In the genomic region with DNA sequence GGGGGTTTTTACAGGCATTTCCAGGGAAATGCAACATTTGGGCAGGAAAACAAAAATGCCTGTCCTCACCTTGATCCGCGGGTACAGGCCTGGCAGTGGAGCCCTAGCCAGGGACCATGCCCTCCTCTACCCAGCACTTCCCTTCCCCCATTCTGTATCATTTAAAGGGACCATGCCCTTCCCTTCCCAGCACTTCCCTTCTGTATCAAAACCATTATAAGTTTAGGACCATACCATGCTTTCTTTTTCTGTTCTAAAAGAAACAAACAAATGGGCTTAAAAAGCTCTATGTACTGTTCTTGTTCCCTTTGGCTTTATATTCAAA, we compare ENCODE assay signal across 14 cellular contexts.
A peak's percentile ranks its signal among the peaks of the same experiment; 100 is the strongest.
DNase-seq lines count a peak whose midpoint lies in the region; ATAC-seq and TF ChIP-seq lines count a peak whose summit lies in the region.
"Had no signal": no experiment of that assay in that cellular context is flagged by ENCODE, and none has a peak within 500 bp of the region (broad histone marks: within the 10 kb centered on the region; RNA-seq: fewer than 3 reads in every experiment).

No MANE protein-coding gene starts in this region.

- H3F3A ChIP-seq in SU-DHL-6 (ENCODE audit: insufficient read depth) (no peaks in the 10 kb centered on the region), neural progenitor cell (ENCODE audit: low read depth) (peaks cover 13% of the 10 kb centered on the region)

- no peaks in the 10 kb centered on the region for H4K20me1 ChIP-seq in SU-DHL-6 (ENCODE audit: low read depth, low read length)
- no peaks in the 10 kb centered on the region for H4K20me1 ChIP-seq in neural progenitor cell (ENCODE audit: low read depth)

- H3K27me3 Mint-ChIP-seq in CD14-positive monocyte (ENCODE audit: low read depth in 3 of 3) (peaks cover 0 to 2% (median 1%) of the 10 kb centered on the region in 3 donors), neural progenitor cell (ENCODE audit: insufficient read depth, low read depth) (peaks cover 2% of the 10 kb centered on the region)
- no peaks in the 10 kb centered on the region for H3K27me3 Mint-ChIP-seq in stimulated activated memory B cell treated with anti-CD40 and anti-IgM and Interleukin-4, amounts not matched to agents 10 μg/mL and 1 μg/mL and 100 μg/mL, for 72 hours
- H3K27me3 Mint-ChIP-seq: B cell; CD8-positive, alpha-beta memory T cell had no signal

- TF ChIP-seq CTCF in CD14-positive monocyte (IDR thresholded peaks at IDR 0.05) (no peak), SU-DHL-6 (IDR thresholded peaks at IDR 0.05; ENCODE audit: insufficient read depth, low read length, poor library complexity, severe bottlenecking) (no peak), neural progenitor cell (IDR thresholded peaks at IDR 0.05) (no peak)

- no peak for DNase-seq in CD14-positive monocyte (ENCODE audit: low spot score)
- no peak for DNase-seq in neural progenitor cell (ENCODE audit: low spot score)
- no peak for DNase-seq in activated effector memory CD4-positive, alpha-beta T cell treated with anti-CD3 and anti-CD28 coated beads, Interleukin-2, amount 50 U/mL, for 16 hours
- DNase-seq in OCI-M1 (lab: John Stamatoyannopoulos, UW): no peak
- DNase-seq: Caco-2; CD8-positive, alpha-beta memory T cell; DND-41; GDM1 had no signal

- H3K4me2 ChIP-seq in SU-DHL-6 (ENCODE audit: low read depth, low read length, poor library complexity, severe bottlenecking) (peak overlapping the region; percentile 32), neural progenitor cell (no peak overlapping the region)

- peaks cover 0 to 3% of the 10 kb centered on the region in 2 donors for H3K36me3 Mint-ChIP-seq in CD14-positive monocyte
- H3K36me3 Mint-ChIP-seq in neural progenitor cell: peaks cover 33% of the 10 kb centered on the region
- H3K36me3 Mint-ChIP-seq in stimulated activated memory B cell treated with anti-CD40 and anti-IgM and Interleukin-4, amounts not matched to agents 10 μg/mL and 1 μg/mL and 100 μg/mL, for 72 hours: no peaks in the 10 kb centered on the region

- peaks cover 44% of the 10 kb centered on the region for H3K4me1 Mint-ChIP-seq in CD14-positive monocyte
- H3K4me1 Mint-ChIP-seq in neural progenitor cell: peaks cover 40% of the 10 kb centered on the region
- peaks cover 49% of the 10 kb centered on the region for H3K4me1 Mint-ChIP-seq in stimulated activated memory B cell treated with anti-CD40 and anti-IgM and Interleukin-4, amounts not matched to agents 10 μg/mL and 1 μg/mL and 100 μg/mL, for 72 hours
- H3K4me1 Mint-ChIP-seq: CD8-positive, alpha-beta memory T cell had no signal

- H2AFZ ChIP-seq in SU-DHL-6 (ENCODE audit: low read depth, low read length, severe bottlenecking) (peak overlapping the region; percentile 30), neural progenitor cell (replicated peaks) (no peak overlapping the region)

- H3K4me3 Mint-ChIP-seq in CD14-positive monocyte (peak overlapping the region; percentile 68 to 87), neural progenitor cell (no peak overlapping the region)
- H3K4me3 Mint-ChIP-seq in stimulated activated memory B cell treated with anti-CD40 and anti-IgM and Interleukin-4, amounts not matched to agents 10 μg/mL and 1 μg/mL and 100 μg/mL, for 72 hours: no peak overlapping the region
- H3K4me3 Mint-ChIP-seq: CD8-positive, alpha-beta memory T cell had no signal

- peak overlapping the region; percentile 21 for H3K4me3 ChIP-seq in SU-DHL-6 (ENCODE audit: insufficient read depth, low read length, poor library complexity, severe bottlenecking)
- H3K4me3 ChIP-seq in neural progenitor cell: no peak overlapping the region

- H3K27me3 ChIP-seq in SU-DHL-6 (ENCODE audit: low read length): no peaks in the 10 kb centered on the region
- H3K27me3 ChIP-seq in neural progenitor cell: no peaks in the 10 kb centered on the region

- H3K79me2 ChIP-seq in SU-DHL-6 (ENCODE audit: insufficient read depth, low read length) (no peaks in the 10 kb centered on the region), neural progenitor cell (ENCODE audit: low read depth) (no peaks in the 10 kb centered on the region)

- no peak overlapping the region for H3K27ac ChIP-seq in SU-DHL-6 (ENCODE audit: low read depth, low read length)
- no peak overlapping the region for H3K27ac ChIP-seq in neural progenitor cell

- intact Hi-C loops in CD14-positive monocyte (cut with micrococcal nuclease): loop anchor here in 1 of 2 donors (10.0 kb wide), 1 partner anchor 58 kb away; no protein-coding TSS in a partner anchor

- H3K9me3 ChIP-seq in SU-DHL-6 (ENCODE audit: insufficient read depth, low read length): no peaks in the 10 kb centered on the region
- H3K9me3 ChIP-seq in neural progenitor cell (ENCODE audit: low read depth): no peaks in the 10 kb centered on the region
- H3K9me3 ChIP-seq: Caco-2 had no signal

- peaks cover 26% of the 10 kb centered on the region for H3K4me1 ChIP-seq in neural progenitor cell

- ATAC-seq in stimulated activated memory B cell treated with anti-CD40 and anti-IgM and Interleukin-4, amounts not matched to agents 10 μg/mL and 1 μg/mL and 100 μg/mL, for 72 hours: no peak
- ATAC-seq in GM21786 (IDR thresholded peaks at IDR 0.05; ENCODE audit: unreplicated experiment): no peak
- ATAC-seq: HCT116, HepG2 had no signal

- H3K9ac ChIP-seq in SU-DHL-6 (ENCODE audit: low read length) (peak overlapping the region; percentile 23), neural progenitor cell (no peak overlapping the region)

- H3K9me3 Mint-ChIP-seq in CD14-positive monocyte: peaks cover 0 to 6% (median 3%) of the 10 kb centered on the region in 7 donors
- H3K9me3 Mint-ChIP-seq in neural progenitor cell: peaks cover 45% of the 10 kb centered on the region
- H3K9me3 Mint-ChIP-seq in stimulated activated memory B cell treated with anti-CD40 and anti-IgM and Interleukin-4, amounts not matched to agents 10 μg/mL and 1 μg/mL and 100 μg/mL, for 72 hours: no peaks in the 10 kb centered on the region

- no peaks in the 10 kb centered on the region for H3K9me2 ChIP-seq in SU-DHL-6 (replicated peaks; ENCODE audit: insufficient read depth, low read length)

- H3K36me3 ChIP-seq in SU-DHL-6 (ENCODE audit: low read length) (no peaks in the 10 kb centered on the region), neural progenitor cell (no peaks in the 10 kb centered on the region)

- peak overlapping the region in 1 of 7 donors; percentile 18 for H3K27ac Mint-ChIP-seq in CD14-positive monocyte
- H3K27ac Mint-ChIP-seq in neural progenitor cell: peak overlapping the region; percentile 9
- peak overlapping the region; percentile 60 for H3K27ac Mint-ChIP-seq in stimulated activated memory B cell treated with anti-CD40 and anti-IgM and Interleukin-4, amounts not matched to agents 10 μg/mL and 1 μg/mL and 100 μg/mL, for 72 hours
- H3K27ac Mint-ChIP-seq: CD8-positive, alpha-beta memory T cell had no signal

Comparison
In these comparisons a context has a peak if more than half of its experiments do, and no peak if none do; other contexts are left out.
1. H3K4me3 Mint-ChIP-seq: peak in CD14-positive monocyte (2 of 2); none in neural progenitor cell (single experiment) and stimulated activated memory B cell treated with anti-CD40 and anti-IgM and Interleukin-4, amounts not matched to agents 10 μg/mL and 1 μg/mL and 100 μg/mL, for 72 hours (single experiment).